ENCODE assay signal across 9 cellular contexts in genomic region chr5:127011961-127012644, GRCh38. TPM values are rescaled to one million over a fixed set of nuclear protein-coding genes. Genes with fewer than 3 reads are reported as not detected.
DNase-seq lines count a peak whose midpoint lies in the region; ATAC-seq and TF ChIP-seq lines count a peak whose summit lies in the region.
"Had no signal": no experiment of that assay in that cellular context is flagged by ENCODE, and none has a peak within 500 bp of the region (broad histone marks: within the 10 kb centered on the region; RNA-seq: fewer than 3 reads in every experiment).

No MANE protein-coding gene starts in this region.

- ATAC-seq in GM18858 (IDR thresholded peaks at IDR 0.05; ENCODE audit: unreplicated experiment) (peak; percentile 55), GM21717 (IDR thresholded peaks at IDR 0.05; ENCODE audit: unreplicated experiment) (peak; percentile 75), HG03442 (IDR thresholded peaks at IDR 0.05; ENCODE audit: unreplicated experiment) (peak; percentile 73), esophagus mucosa (no peak)

- H3K9me3 Mint-ChIP-seq in chondrocyte (ENCODE audit: low read depth), result no peaks in the 10 kb centered on the region

- no peaks in the 10 kb centered on the region for H3K36me3 Mint-ChIP-seq in chondrocyte (ENCODE audit: low read depth)

- no peak for TF ChIP-seq CTCF in chondrocyte (IDR thresholded peaks at IDR 0.05)

- no peak overlapping the region for H3K4me3 Mint-ChIP-seq in chondrocyte (ENCODE audit: unreplicated experiment)

- no peaks in the 10 kb centered on the region for H3K4me1 Mint-ChIP-seq in chondrocyte (ENCODE audit: low read depth)

- no peak overlapping the region for H3K27ac Mint-ChIP-seq in chondrocyte (ENCODE audit: unreplicated experiment)

- DNase-seq in kidney tubule cell (ENCODE audit: low spot score) (peak; percentile 26), DMS53 (lab: John Stamatoyannopoulos, UW) (no peak), chondrocyte (ENCODE audit: low spot score) (no peak)
- DNase-seq in activated T-cell treated with anti-CD3 and anti-CD28 coated beads, Interleukin-2, amount 50 U/mL, for 48 hours, result no peak
- DNase-seq: right cardiac atrium had no signal

- no peaks in the 10 kb centered on the region for H3K27me3 Mint-ChIP-seq in chondrocyte (ENCODE audit: low read depth)

RNA-seq across cellular contexts. Expression of gene MARCHF3, which starts 18.3 kb away (rescaled TPM):
- total RNA-seq in chondrocyte (1.5 to 2.2 TPM (median 2.0 TPM) in 3 replicates), esophagus mucosa (2.4 TPM)
